ENCODE assay signal across 23 cellular contexts in the genomic region with DNA sequence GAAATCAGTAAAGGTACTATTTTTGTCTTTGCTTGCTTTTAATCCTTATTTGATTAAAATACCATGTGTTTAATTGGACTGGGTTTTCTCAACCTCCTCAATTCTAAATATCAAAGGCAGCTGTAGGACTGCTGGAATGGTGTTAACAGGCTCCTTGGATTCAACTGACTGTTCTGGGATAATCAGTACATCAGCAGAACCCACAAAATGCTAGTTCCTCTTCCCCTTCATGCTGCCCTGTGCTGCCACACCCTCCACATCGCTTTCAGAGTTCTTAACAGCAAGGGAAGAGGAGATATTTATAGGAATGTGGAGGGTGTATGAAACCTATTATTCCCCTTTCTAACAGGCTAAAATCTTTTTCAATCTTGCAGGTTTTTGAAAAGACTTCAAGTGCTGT.
A peak's percentile ranks its signal among the peaks of the same experiment; 100 is the strongest.
DNase-seq lines count a peak whose midpoint lies in the region; ATAC-seq, FAIRE-seq and TF ChIP-seq lines count a peak whose summit lies in the region.
"Had no signal": no experiment of that assay in that cellular context is flagged by ENCODE, and none has a peak within 500 bp of the region (broad histone marks: within the 10 kb centered on the region; RNA-seq: fewer than 3 reads in every experiment).

No MANE protein-coding gene starts in this region.

- in situ Hi-C loops in HepG2 (cut with HindIII; ENCODE audit: extremely low pct_ligation_motif_present, low pct_unique_long_range_greater_than_20kb), result no loop called here

- POLR2A ChIA-PET in HepG2 (lab: Yijun Ruan, JAX), result no interaction called here
- POLR2A ChIA-PET in SK-N-SH (lab: Yijun Ruan, JAX), result no interaction called here

- TF ChIP-seq POLR2A in right lobe of liver (IDR thresholded peaks at IDR 0.05) (no peak), HepG2 (IDR thresholded peaks at IDR 0.05; ENCODE audit: insufficient read depth in 1 of 2, low read depth in 2 of 2, low read length in 2 of 2) (no peak), heart left ventricle (IDR thresholded peaks at IDR 0.05) (no peak), GM12891 (IDR thresholded peaks at IDR 0.05; ENCODE audit: low read depth, low read length) (no peak)

- DNase-seq in right lobe of liver (no peak), HepG2 (ENCODE audit: low spot score) (no peak), SK-N-SH (no peak), heart left ventricle (peak in 1 of 5 donors; percentile 43), upper lobe of right lung (no peak), GM12891 (ENCODE audit: insufficient read length, low spot score) (no peak)
- DNase-seq: activated CD4-positive, alpha-beta T cell treated with anti-CD3 and anti-CD28 coated beads for 48 hours; activated naive CD4-positive, alpha-beta T cell treated with Interleukin-2 at 50 U/mL for 16 hours; activated T-cell treated with anti-CD3 and anti-CD28 coated beads, Interleukin-2, amount 50 U/mL, for 4 hours; COR-L47; DMS79; effector CD8-positive, alpha-beta T cell; midbrain; NCI-H1105; NCI-H1930; NCI-H69; T-helper 1 cell had no signal

- H3K36me3 ChIP-seq in right lobe of liver (no peaks in the 10 kb centered on the region), HepG2 (replicated peaks in 1 of 2; ENCODE audit: control insufficient read depth in 1 of 2, insufficient read depth in 2 of 2, low read length in 2 of 2) (no peaks in the 10 kb centered on the region), SK-N-SH (replicated peaks in 1 of 2; ENCODE audit: control insufficient read depth in 1 of 2, insufficient read depth in 2 of 2, low read length in 1 of 2) (no peaks in the 10 kb centered on the region), heart left ventricle (no peaks in the 10 kb centered on the region), upper lobe of right lung (no peaks in the 10 kb centered on the region)
- H3K36me3 ChIP-seq: HAP-1 had no signal

- ATAC-seq in right lobe of liver (peak in 3 of 4 donors; percentile 21 to 45 (median 44)), HepG2 (no peak), heart left ventricle (peak; percentile 57 to 92 (median 69)), upper lobe of right lung (peak; percentile 64), HG03135 (IDR thresholded peaks at IDR 0.05; ENCODE audit: unreplicated experiment) (no peak), GM21447 (IDR thresholded peaks at IDR 0.05; ENCODE audit: unreplicated experiment) (no peak)
- ATAC-seq: activated T-cell treated with anti-CD3 and anti-CD28 coated beads, Interleukin-2, amount 50 U/mL, for 4 hours; left lobe of liver had no signal

- no peaks in the 10 kb centered on the region for H3K4me1 ChIP-seq in right lobe of liver
- no peaks in the 10 kb centered on the region for H3K4me1 ChIP-seq in HepG2 (ENCODE audit: insufficient read depth, low read length)
- peaks cover 0 to 7% of the 10 kb centered on the region in 2 experiments; a peak in 2 of 4 replicates for H3K4me1 ChIP-seq in SK-N-SH (ENCODE audit: control insufficient read depth in 1 of 2, insufficient read depth in 2 of 2, low read depth in 1 of 2, low read length in 1 of 2)
- peaks cover 0 to 27% (median 6%) of the 10 kb centered on the region in 12 donors for H3K4me1 ChIP-seq in heart left ventricle
- no peaks in the 10 kb centered on the region for H3K4me1 ChIP-seq in upper lobe of right lung
- H3K4me1 ChIP-seq: HAP-1 had no signal

- TF ChIP-seq CTCF in right lobe of liver (IDR thresholded peaks at IDR 0.05) (no peak), HepG2 (CRISPR knock-in tag; IDR thresholded peaks at IDR 0.05) (no peak), SK-N-SH (IDR thresholded peaks at IDR 0.05) (no peak), heart left ventricle (IDR thresholded peaks at IDR 0.05) (no peak), upper lobe of right lung (IDR thresholded peaks at IDR 0.05) (no peak)

- no peaks in the 10 kb centered on the region for H3F3A ChIP-seq in SK-N-SH (replicated peaks; ENCODE audit: insufficient read depth)

- intact Hi-C loops in right lobe of liver (cut with DNase I) (no loop called here), HepG2 (cut with micrococcal nuclease; ENCODE audit: unreplicated experiment) (no loop called here), heart left ventricle (cut with DNase I) (no loop called here), upper lobe of right lung (cut with DNase I) (no loop called here)

- TF ChIP-seq RAD21 in HepG2 (CRISPR knock-in tag; IDR thresholded peaks at IDR 0.05) (no peak), SK-N-SH (IDR thresholded peaks at IDR 0.05; ENCODE audit: low read length) (no peak)

- H3K4me2 ChIP-seq in HepG2 (ENCODE audit: low read depth, low read length) (no peak overlapping the region), SK-N-SH (no peak overlapping the region)

- H4K20me1 ChIP-seq in HepG2 (ENCODE audit: insufficient read depth, low read length) (no peaks in the 10 kb centered on the region), SK-N-SH (ENCODE audit: insufficient read depth) (no peaks in the 10 kb centered on the region)

- TF ChIP-seq EP300 in HepG2 (IDR thresholded peaks at IDR 0.05; ENCODE audit: low read depth in 2 of 2, low read length in 2 of 2), result no peak
- no peak for TF ChIP-seq EP300 in HepG2 (CRISPR knock-in tag; IDR thresholded peaks at IDR 0.05; ENCODE audit: borderline replicate concordance)
- TF ChIP-seq EP300 in SK-N-SH (IDR thresholded peaks at IDR 0.05; ENCODE audit: borderline replicate concordance in 1 of 2, low read depth in 1 of 2, low read length in 1 of 2), result no peak

- H3K79me2 ChIP-seq in HepG2 (ENCODE audit: insufficient read depth, low read length), result no peaks in the 10 kb centered on the region
- H3K79me2 ChIP-seq in SK-N-SH (ENCODE audit: insufficient read depth), result no peaks in the 10 kb centered on the region

- CTCF ChIA-PET in HepG2 (lab: Yijun Ruan, JAX; ENCODE audit: low intra/inter-chr PET ratio, low total read pairs), result no interaction called here
- CTCF ChIA-PET in SK-N-SH (lab: Yijun Ruan, JAX), result no interaction called here

- H3K27ac ChIP-seq in right lobe of liver (no peak overlapping the region), HepG2 (ENCODE audit: extremely low read length, insufficient read depth, low read length) (no peak overlapping the region), SK-N-SH (ENCODE audit: low read depth in 2 of 2, low read length in 1 of 2) (peak overlapping the region in 1 of 2 experiments; percentile 45; a peak in 1 of 4 replicates), heart left ventricle (peak overlapping the region in 7 of 12 donors; percentile 12 to 46 (median 22)), upper lobe of right lung (no peak overlapping the region)
- H3K27ac ChIP-seq: skin epidermis had no signal

- H3K27me3 ChIP-seq in right lobe of liver, result no peaks in the 10 kb centered on the region
- H3K27me3 ChIP-seq in HepG2 (ENCODE audit: control insufficient read depth in 1 of 2, insufficient read depth in 2 of 2, low read length in 2 of 2), result no peaks in the 10 kb centered on the region
- H3K27me3 ChIP-seq in SK-N-SH (ENCODE audit: insufficient read depth), result no peaks in the 10 kb centered on the region
- H3K27me3 ChIP-seq in heart left ventricle, result no peaks in the 10 kb centered on the region
- no peaks in the 10 kb centered on the region for H3K27me3 ChIP-seq in upper lobe of right lung

- H3K9me2 ChIP-seq in SK-N-SH, result no peaks in the 10 kb centered on the region

- 21% methylated on average over 1 of the region's 1 CpG for WGBS in right lobe of liver (ENCODE audit: insufficient coverage, low coverage, low lambda C conversion rate, missing lambda C conversion rate)
- 6% methylated on average over 1 of the region's 1 CpG for WGBS in HepG2 (ENCODE audit: low lambda C conversion rate)
- 70% methylated on average over 1 of the region's 1 CpG for WGBS in SK-N-SH (ENCODE audit: low lambda C conversion rate)
- 26 to 47% (median 38%) methylated on average over 1 of the region's 1 CpG for WGBS in heart left ventricle, 4 donors

- H2AFZ ChIP-seq in HepG2 (ENCODE audit: low read length), result no peak overlapping the region
- no peak overlapping the region for H2AFZ ChIP-seq in SK-N-SH (ENCODE audit: low read depth)

- no peak overlapping the region for H3K4me3 ChIP-seq in right lobe of liver
- H3K4me3 ChIP-seq in HepG2 (replicated peaks in 1 of 3; ENCODE audit: insufficient read depth in 1 of 3, low read depth in 2 of 3, low read length in 3 of 3), result no peak overlapping the region
- H3K4me3 ChIP-seq in SK-N-SH (ENCODE audit: low read depth in 2 of 2, low read length in 1 of 2), result no peak overlapping the region
- no peak overlapping the region for H3K4me3 ChIP-seq in heart left ventricle
- no peak overlapping the region for H3K4me3 ChIP-seq in upper lobe of right lung
- H3K4me3 ChIP-seq: HAP-1, skin epidermis had no signal

- H3K9me3 ChIP-seq in right lobe of liver, result no peaks in the 10 kb centered on the region
- no peaks in the 10 kb centered on the region; the same call in 1 of the 2 replicates for H3K9me3 ChIP-seq in HepG2 (ENCODE audit: low read length)
- no peaks in the 10 kb centered on the region for H3K9me3 ChIP-seq in SK-N-SH
- peaks cover 0 to 7% (median 0%) of the 10 kb centered on the region in 12 donors for H3K9me3 ChIP-seq in heart left ventricle
- H3K9me3 ChIP-seq in upper lobe of right lung, result no peaks in the 10 kb centered on the region
- H3K9me3 ChIP-seq: HAP-1 had no signal

- no peak overlapping the region for H3K9ac ChIP-seq in HepG2 (ENCODE audit: insufficient read depth, low read depth, low read length)
- H3K9ac ChIP-seq in SK-N-SH, result no peak overlapping the region

- no TSS peak for BruUV-seq in HepG2 (replicated peaks; lab: Mats Ljungman, UMichigan)

- FAIRE-seq in HepG2 (lab: Jason Lieb, UNC) (no peak), GM12891 (lab: Jason Lieb, UNC) (no peak)
- FAIRE-seq: A204.1 had no signal

TF ChIP-seq in HepG2, 621 proteins besides CTCF, POLR2A, EP300 and RAD21 (continues in another document):
- TF ChIP-seq FIP1L1 (IDR thresholded peaks at IDR 0.05; ENCODE audit: borderline replicate concordance, insufficient read depth, low read depth, low read length) (no peak), ZNF24 (IDR thresholded peaks at IDR 0.05) (no peak), NAIF1 (CRISPR knock-in tag; IDR thresholded peaks at IDR 0.05; ENCODE audit: borderline replicate concordance) (no peak), TARDBP (CRISPR knock-in tag; IDR thresholded peaks at IDR 0.05) (no peak), ZNF563 (CRISPR knock-in tag; IDR thresholded peaks at IDR 0.05) (no peak)

TF ChIP-seq in SK-N-SH, 30 proteins besides CTCF, POLR2A, EP300 and RAD21:
- 0 out of 2 replicates have a peak, but pooled peaks have one; percentile 24 for TF ChIP-seq RCOR1 (IDR thresholded peaks at IDR 0.05; ENCODE audit: low read length)
- no peak for TF ChIP-seq TAF1 (IDR thresholded peaks at IDR 0.05; ENCODE audit: borderline replicate concordance, low read depth, low read length)
- no peak for TF ChIP-seq FOSL2 (IDR thresholded peaks at IDR 0.05; ENCODE audit: borderline replicate concordance, low read depth)
- 0 out of 2 replicates have a peak, but pooled peaks have one; percentile 7 for TF ChIP-seq GATA2 (CRISPR knock-in tag; IDR thresholded peaks at IDR 0.05)
TF ChIP-seq in SK-N-SH: peak in this region for 2.

TF ChIP-seq in GM12891, 5 proteins besides CTCF, POLR2A, EP300 and RAD21:
- no peak for TF ChIP-seq POLR2AphosphoS5 (IDR thresholded peaks at IDR 0.05; ENCODE audit: low read depth, low read length)
- TF ChIP-seq PAX5 (IDR thresholded peaks at IDR 0.05; ENCODE audit: insufficient read depth, low read length, severe bottlenecking), result no peak

Comparison
In these comparisons a context has a peak if more than half of its experiments do, and no peak if none do; other contexts are left out.
1. ATAC-seq: peak in right lobe of liver (3 of 4), heart left ventricle (4 of 4) and upper lobe of right lung (single experiment); none in HepG2 (single experiment), HG03135 (single experiment) and GM21447 (single experiment).
2. H3K27ac ChIP-seq: peak in heart left ventricle (7 of 12); none in right lobe of liver (0 of 3), HepG2 (single experiment) and upper lobe of right lung (single experiment).